ENCODE assay signal across 8 cellular contexts in the genomic region with DNA sequence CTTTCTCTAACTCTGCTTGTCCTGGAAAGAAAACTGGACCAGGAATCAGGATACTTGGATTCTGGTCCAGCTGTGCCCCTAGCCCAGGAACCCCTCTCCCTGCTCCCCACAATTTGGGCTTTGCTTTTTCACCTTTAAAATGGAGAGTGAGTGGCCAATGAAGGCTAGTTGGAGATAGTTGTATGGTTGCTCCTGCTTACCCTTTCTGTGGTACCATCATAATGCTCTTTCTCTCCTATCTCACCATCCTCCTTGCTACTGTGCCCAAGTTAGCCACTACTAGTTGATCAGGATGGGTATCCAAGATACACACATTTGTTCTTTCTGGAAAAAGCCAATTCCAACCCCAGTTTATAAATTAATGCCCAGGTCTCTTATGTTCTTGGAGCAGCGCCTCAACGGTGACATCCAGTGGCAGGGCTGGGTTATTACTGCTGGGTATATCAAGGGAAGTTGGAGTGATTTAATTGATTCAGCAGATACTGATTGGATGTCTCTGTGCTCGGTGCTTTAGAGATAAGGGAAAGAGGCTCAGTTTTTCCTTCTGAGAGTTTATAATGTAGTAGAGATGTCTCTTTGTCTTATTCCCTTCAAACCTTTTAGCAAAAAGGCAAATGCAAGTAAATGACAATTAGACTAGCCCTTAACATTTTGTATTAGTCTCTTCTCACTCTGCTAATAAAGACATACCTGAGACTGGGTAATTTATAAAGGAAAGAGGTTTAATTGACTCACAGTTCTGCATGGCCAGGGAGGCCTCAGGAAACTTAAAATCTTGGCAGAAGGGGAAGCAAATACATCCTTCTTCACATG.
A peak's percentile ranks its signal among the peaks of the same experiment; 100 is the strongest.
DNase-seq lines count a peak whose midpoint lies in the region; ATAC-seq and TF ChIP-seq lines count a peak whose summit lies in the region.

No MANE protein-coding gene starts in this region.

- TF ChIP-seq CTCF in LNCaP clone FGC (IDR thresholded peaks at IDR 0.05; ENCODE audit: control insufficient read depth, extremely low read depth, insufficient read depth) (peak; percentile 90), astrocyte of the cerebellum (IDR thresholded peaks at IDR 0.05; ENCODE audit: low read depth, low read length, missing control alignments) (peak; percentile 91)

- DNase-seq in Ammon's horn (ENCODE audit: low spot score) (peak; percentile 79), GM19238 (ENCODE audit: insufficient read length, low spot score) (peak; percentile 19), LNCaP clone FGC (ENCODE audit: low read depth) (peak; percentile 28), T-helper 9 cell (peak; percentile 56), astrocyte of the cerebellum (ENCODE audit: low read depth) (peak; percentile 60), hippocampal formation (lab: John Stamatoyannopoulos, UW) (peak; percentile 12 to 24)
- DNase-seq in stimulated activated CD4-positive, alpha-beta T cell treated with anti-CD3 and anti-CD28 coated beads, Interleukin-12 subunit alpha, Interleukin-12 subunit beta, amount 100 ng/mL, for 4 hours = peak; percentile 55

- ATAC-seq in GM19395 (IDR thresholded peaks at IDR 0.05; ENCODE audit: unreplicated experiment) = no peak

- H3K4me3 ChIP-seq in LNCaP clone FGC (ENCODE audit: low read depth, low read length) (no peak overlapping the region), astrocyte of the cerebellum (ENCODE audit: low read depth, low read length) (no peak overlapping the region)

- in situ Hi-C loops in astrocyte of the cerebellum (cut with HindIII; ENCODE audit: low sequenced_read_pairs) = no loop called here

Comparison
In these comparisons a context has a peak if more than half of its experiments do, and no peak if none do; other contexts are left out.
1. DNase-seq: peak in every context shown above with its lines; median percentile 79 in Ammon's horn; 60 in astrocyte of the cerebellum; 56 in T-helper 9 cell; 55 in stimulated activated CD4-positive, alpha-beta T cell treated with anti-CD3 and anti-CD28 coated beads, Interleukin-12 subunit alpha, Interleukin-12 subunit beta, amount 100 ng/mL, for 4 hours; 28 in LNCaP clone FGC; 19 in GM19238; 18 in hippocampal formation.